Comparison of ENCODE assay signal across 9 cellular contexts in genomic region chr16:81521141-81521626, GRCh38.
DNase-seq lines count a peak whose midpoint lies in the region; ATAC-seq and TF ChIP-seq lines count a peak whose summit lies in the region.
"Had no signal": no experiment of that assay in that cellular context is flagged by ENCODE, and none has a peak within 500 bp of the region (broad histone marks: within the 10 kb centered on the region; RNA-seq: fewer than 3 reads in every experiment).

No MANE protein-coding gene starts in this region.

- DNase-seq in NB4 (ENCODE audit: low read depth) (peak; percentile 49), activated T-cell treated with anti-CD3 and anti-CD28 coated beads for 4 hours (peak; percentile 46), memory B cell (ENCODE audit: low spot score in 2 of 2) (peak; percentile 57 to 69), NCI-H1694 treated with DMSO at 0.1 percent for 48 hours (lab: John Stamatoyannopoulos, UW) (no peak), RPMI8226 (no peak)
- peak; percentile 5 to 76 (median 42) for DNase-seq in stimulated activated naive CD4-positive, alpha-beta T cell (lab: John Stamatoyannopoulos, UW)

- no peak overlapping the region for H3K4me3 Mint-ChIP-seq in memory B cell
- H3K4me3 Mint-ChIP-seq: neural crest cell had no signal

- no peak overlapping the region for H3K4me3 ChIP-seq in NB4 (ENCODE audit: low read depth, low read length)

- peak overlapping the region; percentile 84 for H3K27ac Mint-ChIP-seq in memory B cell

- ATAC-seq in GM18508 (IDR thresholded peaks at IDR 0.05; ENCODE audit: insufficient read depth, unreplicated experiment): peak; percentile 49
- ATAC-seq in memory B cell (ENCODE audit: low read depth): peak; percentile 94
- no peak for ATAC-seq in GM19324 (IDR thresholded peaks at IDR 0.05; ENCODE audit: low FRiP score, unreplicated experiment)

- no peaks in the 10 kb centered on the region for H3K9me3 Mint-ChIP-seq in memory B cell
- H3K9me3 Mint-ChIP-seq: neural crest cell had no signal

- peaks cover 23% of the 10 kb centered on the region for H3K4me1 Mint-ChIP-seq in memory B cell

- H3K36me3 Mint-ChIP-seq in memory B cell: peaks cover 2% of the 10 kb centered on the region

- H3K27me3 Mint-ChIP-seq in memory B cell: no peaks in the 10 kb centered on the region

- no peak for TF ChIP-seq POLR2A in NB4 (IDR thresholded peaks at IDR 0.05; ENCODE audit: extremely low read depth, insufficient read length)

- TF ChIP-seq CTCF in NB4 (IDR thresholded peaks at IDR 0.05; ENCODE audit: low read depth, low read length): no peak

Comparison
In these comparisons a context has a peak if more than half of its experiments do, and no peak if none do; other contexts are left out.
1. DNase-seq: peak in NB4 (single experiment), activated T-cell treated with anti-CD3 and anti-CD28 coated beads for 4 hours (single experiment), memory B cell (2 of 2) and stimulated activated naive CD4-positive, alpha-beta T cell (6 of 6); none in NCI-H1694 treated with DMSO at 0.1 percent for 48 hours (single experiment) and RPMI8226 (single experiment).